Comparison of ENCODE assay signal across 10 cellular contexts in genomic region chr4:38671594-38671943, GRCh38. TPM values are rescaled to one million over a fixed set of nuclear protein-coding genes. Genes with fewer than 3 reads are reported as not detected.
A peak's percentile ranks its signal among the peaks of the same experiment; 100 is the strongest.
DNase-seq lines count a peak whose midpoint lies in the region; ATAC-seq, FAIRE-seq and TF ChIP-seq lines count a peak whose summit lies in the region.
"Had no signal": no experiment of that assay in that cellular context is flagged by ENCODE, and none has a peak within 500 bp of the region (broad histone marks: within the 10 kb centered on the region; RNA-seq: fewer than 3 reads in every experiment).

No MANE protein-coding gene starts in this region.

- H2BK5ac ChIP-seq in mesenchymal stem cell (ENCODE audit: low read depth, low read length, poor library complexity, severe bottlenecking), result no peak overlapping the region

- H3K27me3 Mint-ChIP-seq in activated CD4-positive, alpha-beta T cell treated with anti-CD3 and anti-CD28 coated beads, Interleukin-2, amount 10 ng/mL, durations not matched to agents 7 days and 5 days, result no peaks in the 10 kb centered on the region

- no peak for TF ChIP-seq POLR2A in GM12878 (IDR thresholded peaks at IDR 0.05; ENCODE audit: low read depth, low read length)
- no peak for TF ChIP-seq POLR2A in testis (IDR thresholded peaks at IDR 0.05)

- H3K79me1 ChIP-seq in mesenchymal stem cell (replicated peaks; ENCODE audit: low read length, poor library complexity, severe bottlenecking), result no peaks in the 10 kb centered on the region

- WGBS in GM12878 (ENCODE audit: insufficient coverage, insufficient replicate concordance, low lambda C conversion rate, missing lambda C conversion rate), result 6% methylated on average over 5 of the region's 5 CpGs
- 85% methylated on average over 4 of the region's 5 CpGs for WGBS in mesenchymal stem cell
- WGBS in testis, 2 donors, result 73 to 75% methylated on average over 5 of the region's 5 CpGs

- peaks cover 56% of the 10 kb centered on the region for H3K4me1 ChIP-seq in GM12878 (ENCODE audit: control insufficient read depth, insufficient read depth, low read length)
- H3K4me1 ChIP-seq in mesenchymal stem cell (ENCODE audit: control insufficient read depth, insufficient read depth, low read depth, low read length), result peaks cover 32% of the 10 kb centered on the region
- peaks cover 78% of the 10 kb centered on the region for H3K4me1 ChIP-seq in testis

- H2AK5ac ChIP-seq in mesenchymal stem cell (ENCODE audit: low read length, severe bottlenecking), result no peak overlapping the region

- FAIRE-seq in GM12878 (lab: Jason Lieb, UNC), result no peak

- TF ChIP-seq RAD21 in GM12878 (IDR thresholded peaks at IDR 0.05; ENCODE audit: insufficient read depth, low read depth, low read length), result no peak

- BruUV-seq in GM12878 (replicated peaks; lab: Mats Ljungman, UMichigan), result no TSS peak

- no peak overlapping the region for H3K4ac ChIP-seq in mesenchymal stem cell (ENCODE audit: low read depth in 1 of 2, low read length in 2 of 2)

- POLR2A ChIA-PET in activated CD4-positive, alpha-beta T cell treated with anti-CD3 and anti-CD28 coated beads, Interleukin-2, amount 10 ng/mL, durations not matched to agents 7 days and 5 days (lab: Charles Lee), result no interaction called here
- POLR2A ChIA-PET in GM12878 (lab: Charles Lee), result interaction anchor here (0.6 kb wide), 1 partner anchor 71 kb away, joined by 3 read pairs; no protein-coding TSS in a partner anchor

- H3K9ac ChIP-seq in GM12878 (ENCODE audit: control insufficient read depth, insufficient read depth, low read length) (peak overlapping the region; percentile 1; the same call in 1 of the 2 replicates), mesenchymal stem cell (ENCODE audit: low read length) (peak overlapping the region; percentile 72)

- H3K23ac ChIP-seq in mesenchymal stem cell (ENCODE audit: low read length in 2 of 2), result no peak overlapping the region

- H3K4me2 ChIP-seq in GM12878 (ENCODE audit: control insufficient read depth, insufficient read depth) (peak overlapping the region; percentile 86), mesenchymal stem cell (ENCODE audit: low read length, poor library complexity, severe bottlenecking) (no peak overlapping the region)

- H3K36me3 ChIP-seq in GM12878 (ENCODE audit: control insufficient read depth in 2 of 2, insufficient read depth in 2 of 2, low read length in 1 of 2), result no peaks in the 10 kb centered on the region
- peaks cover 0 to 6% of the 10 kb centered on the region in 2 experiments for H3K36me3 ChIP-seq in mesenchymal stem cell (ENCODE audit: control insufficient read depth in 1 of 2, insufficient read depth in 2 of 2, low read depth in 1 of 2, low read length in 2 of 2)
- no peaks in the 10 kb centered on the region for H3K36me3 ChIP-seq in testis (ENCODE audit: low read depth, missing control alignments)

- intact Hi-C loops in GM12878 (cut with micrococcal nuclease; ENCODE audit: unreplicated experiment) (loop anchor here (1.0 to 10.0 kb wide), 3 partner anchors 169 to 352 kb away; no protein-coding TSS in a partner anchor), testis (cut with DNase I; ENCODE audit: low total_unique reads) (loop anchor here (5.0 kb wide), 1 partner anchor 354 kb away; no protein-coding TSS in a partner anchor)

- peak; percentile 2; the same call in 2 of the 3 replicates for ATAC-seq in GM12878
- no peak for ATAC-seq in HG03159 (IDR thresholded peaks at IDR 0.05; ENCODE audit: unreplicated experiment)
- ATAC-seq in GM21423 (IDR thresholded peaks at IDR 0.05; ENCODE audit: unreplicated experiment), result no peak

- H4K8ac ChIP-seq in mesenchymal stem cell (ENCODE audit: low read length), result no peak overlapping the region

- CTCF ChIA-PET in activated CD4-positive, alpha-beta T cell treated with anti-CD3 and anti-CD28 coated beads, Interleukin-2, amount 10 ng/mL, durations not matched to agents 7 days and 5 days (lab: Charles Lee), result interaction anchor here (1.1 to 1.6 kb wide), 3 partner anchors 13 to 497 kb away, joined by 3 to 6 read pairs (median 3); no protein-coding TSS in a partner anchor
- CTCF ChIA-PET in GM12878 (lab: Yijun Ruan, JAX), result interaction anchor here (1.1 to 5.5 kb wide), 7 partner anchors 352 to 611 kb away, joined by 3 to 67 read pairs (median 5); no protein-coding TSS in a partner anchor

- TF ChIP-seq CTCF in GM12878 (IDR thresholded peaks at IDR 0.05 in 2 of 3, conservative IDR thresholded peaks at IDR 0.05 in 1 of 3; ENCODE audit: control insufficient read depth in 2 of 3, extremely low read depth in 1 of 3, insufficient read depth in 1 of 3, low read depth in 3 of 3, low read length in 3 of 3) (no peak), testis (IDR thresholded peaks at IDR 0.05) (no peak)

- H4K20me1 ChIP-seq in GM12878 (ENCODE audit: control insufficient read depth, insufficient read depth), result no peaks in the 10 kb centered on the region

- in situ Hi-C loops in GM12878 (cut with MboI), result loop anchor here (5.0 kb wide), 3 partner anchors 354 to 609 kb away; no protein-coding TSS in a partner anchor

- H3K27ac ChIP-seq in GM12878 (ENCODE audit: control insufficient read depth, insufficient read depth), result peak overlapping the region; percentile 61
- no peak overlapping the region for H3K27ac ChIP-seq in mesenchymal stem cell (ENCODE audit: low read length, poor library complexity, severe bottlenecking)
- peak overlapping the region; percentile 44 to 99 for H3K27ac ChIP-seq in testis

- no peaks in the 10 kb centered on the region for H3K9me3 Mint-ChIP-seq in activated CD4-positive, alpha-beta T cell treated with anti-CD3 and anti-CD28 coated beads, Interleukin-2, amount 10 ng/mL, durations not matched to agents 7 days and 5 days

- peak overlapping the region; percentile 78 for H3K27ac Mint-ChIP-seq in activated CD4-positive, alpha-beta T cell treated with anti-CD3 and anti-CD28 coated beads, Interleukin-2, amount 10 ng/mL, durations not matched to agents 7 days and 5 days

- peak overlapping the region; percentile 28 for H3K4me3 Mint-ChIP-seq in activated CD4-positive, alpha-beta T cell treated with anti-CD3 and anti-CD28 coated beads, Interleukin-2, amount 10 ng/mL, durations not matched to agents 7 days and 5 days

- H3K27me3 ChIP-seq in GM12878 (replicated peaks in 1 of 2; ENCODE audit: control insufficient read depth in 2 of 2, insufficient read depth in 2 of 2, low read length in 1 of 2) (peaks cover 0 to 4% of the 10 kb centered on the region in 2 experiments; a peak in 1 of 4 replicates), mesenchymal stem cell (ENCODE audit: control insufficient read depth in 1 of 2, insufficient read depth in 1 of 2, low read length in 2 of 2) (no peaks in the 10 kb centered on the region), testis (no peaks in the 10 kb centered on the region)
- H3K27me3 ChIP-seq: MG63 had no signal

- DNase-seq in activated CD4-positive, alpha-beta T cell treated with anti-CD3 and anti-CD28 coated beads, Interleukin-2, amount 10 ng/mL, durations not matched to agents 7 days and 5 days, result no peak
- DNase-seq in activated CD4-positive, alpha-beta T cell treated with anti-CD3 and anti-CD28 coated beads for 48 hours, result no peak
- DNase-seq in GM12878 (ENCODE audit: low read depth, low spot score) (no peak), mesenchymal stem cell (no peak), testis (no peak)
- no peak for DNase-seq in activated CD8-positive, alpha-beta memory T cell treated with anti-CD3 and anti-CD28 coated beads, Interleukin-2, amount 50 U/mL, for 48 hours
- DNase-seq: ACHN, MG63 had no signal

- TF ChIP-seq EP300 in GM12878 (IDR thresholded peaks at IDR 0.05; ENCODE audit: borderline replicate concordance in 1 of 2, control insufficient read depth in 1 of 2, low read depth in 2 of 2, low read length in 2 of 2), result no peak

- H3K36me3 Mint-ChIP-seq in activated CD4-positive, alpha-beta T cell treated with anti-CD3 and anti-CD28 coated beads, Interleukin-2, amount 10 ng/mL, durations not matched to agents 7 days and 5 days (ENCODE audit: low read depth), result peaks cover 18% of the 10 kb centered on the region

- H2BK120ac ChIP-seq in mesenchymal stem cell (ENCODE audit: low read depth, low read length), result no peak overlapping the region

- SMC1A ChIA-PET in GM12878 (lab: Charles Lee; ENCODE audit: uncharacterized antibody, unreplicated experiment), result interaction anchor here (1.0 to 8.4 kb wide), 8 partner anchors 53 to 543 kb away, joined by 3 to 82 read pairs (median 4); partner anchors contain the start of gene TLR10

- H3K14ac ChIP-seq in mesenchymal stem cell (ENCODE audit: low read length in 2 of 2), result no peak overlapping the region

- H2AFZ ChIP-seq in GM12878 (ENCODE audit: control insufficient read depth, low read depth, low read length) (no peak overlapping the region; the same call in 1 of the 2 replicates), mesenchymal stem cell (ENCODE audit: low read depth, low read length) (no peak overlapping the region)

- H3K18ac ChIP-seq in mesenchymal stem cell (ENCODE audit: low read depth in 1 of 2, low read length in 2 of 2), result no peak overlapping the region

- RAD21 ChIA-PET in GM12878 (lab: Charles Lee; ENCODE audit: unreplicated experiment), result interaction anchor here (0.7 to 7.2 kb wide), 7 partner anchors 140 to 602 kb away, joined by 3 to 66 read pairs (median 4); no protein-coding TSS in a partner anchor

- H3K9me3 ChIP-seq in GM12878 (replicated peaks; ENCODE audit: control insufficient read depth, insufficient read depth, low read length) (no peaks in the 10 kb centered on the region), mesenchymal stem cell (ENCODE audit: control insufficient read depth, low read length) (no peaks in the 10 kb centered on the region), testis (no peaks in the 10 kb centered on the region)
- H3K9me3 ChIP-seq: MG63 had no signal

- no peak overlapping the region for H4K91ac ChIP-seq in mesenchymal stem cell (ENCODE audit: low read length)

- no peak overlapping the region for H2BK12ac ChIP-seq in mesenchymal stem cell (ENCODE audit: low read length in 2 of 2)

- H2BK15ac ChIP-seq in mesenchymal stem cell (ENCODE audit: low read depth, poor library complexity, severe bottlenecking), result no peak overlapping the region

- H3K4me1 Mint-ChIP-seq in activated CD4-positive, alpha-beta T cell treated with anti-CD3 and anti-CD28 coated beads, Interleukin-2, amount 10 ng/mL, durations not matched to agents 7 days and 5 days, result peaks cover 90% of the 10 kb centered on the region

- H3K79me2 ChIP-seq in GM12878 (ENCODE audit: control insufficient read depth, insufficient read depth, low read length), result peaks cover 72% of the 10 kb centered on the region

- H3K4me3 ChIP-seq in GM12878 (peak overlapping the region; percentile 29; the same call in 1 of the 2 replicates), mesenchymal stem cell (ENCODE audit: insufficient read depth in 1 of 2, low read depth in 1 of 2, low read length in 2 of 2) (no peak overlapping the region), testis (no peak overlapping the region)
- H3K4me3 ChIP-seq: MG63 had no signal

RNA-seq across cellular contexts. Expression of gene KLF3, which starts 7.6 kb away (rescaled TPM):
- 10 to 100 TPM; 30.2 to 33.5 TPM for total RNA-seq in activated CD4-positive, alpha-beta T cell treated with anti-CD3 and anti-CD28 coated beads, Interleukin-2, amount 10 ng/mL, durations not matched to agents 7 days and 5 days
- 9.0 and 9.1 TPM in 2 replicates for total RNA-seq in GM12878 (2013; cell fraction: nucleolus; rRNA removed)
- total RNA-seq in GM12878 (2014; rRNA removed), result 2.2 and 2.3 TPM in 2 replicates
- total RNA-seq in GM12878 (2014; rRNA removed; fragmentation: Illumina TruSeq; extraction: Trizol), result 1.9 and 2.6 TPM in 2 replicates
- 5.7 and 5.8 TPM in 2 replicates for total RNA-seq in GM12878 (2021)
- polyA plus RNA-seq in GM12878 (2011; ENCODE audit: low read depth), result 11.5 TPM
- 4.1 and 4.7 TPM in 2 replicates for polyA plus RNA-seq in GM12878 (2011; rRNA removed)
- 3.3 TPM in 2 replicates for polyA plus RNA-seq in GM12878 (2011; cell fraction: cytosol; rRNA removed)
- polyA plus RNA-seq in GM12878 (2011; cell fraction: nucleus; rRNA removed), result 5.8 and 6.0 TPM in 2 replicates
- polyA plus RNA-seq in GM12878 (2012), result 15.4 and 15.8 TPM in 2 replicates
- polyA plus RNA-seq in GM12878 (2014; fragmentation: Illumina TruSeq; extraction: Trizol), result 4.1 and 4.9 TPM in 2 replicates
- polyA plus RNA-seq in GM12878 (2014; fragmentation: Nextera tagmentation; extraction: Ambion mirVana), result 1 to 10 TPM; 1.4 to 1.5 TPM
- 2.4 TPM in 2 replicates for polyA plus RNA-seq in GM12878 (2014; rRNA removed)
- 1 to 10 TPM; 1.4 to 1.7 TPM for polyA plus RNA-seq in GM12878 (2016; fragmentation: Nextera tagmentation; extraction: Ambion mirVana)
- polyA minus RNA-seq in GM12878 (2011; rRNA and poly(A)+ RNA removed), result 7.2 and 9.9 TPM in 2 replicates
- 2.8 and 3.8 TPM in 2 replicates for polyA minus RNA-seq in GM12878 (2011; cell fraction: cytosol; rRNA and poly(A)+ RNA removed)
- 12.6 and 20.4 TPM in 2 replicates for polyA minus RNA-seq in GM12878 (2011; cell fraction: nucleus; rRNA and poly(A)+ RNA removed)
- polyA plus RNA-seq in mesenchymal stem cell (2013, experiment 1 of 2), result 35.1 TPM
- 35.0 TPM for polyA plus RNA-seq in mesenchymal stem cell (2013, experiment 2 of 2)
- total RNA-seq in testis, result 10 to 100 TPM; 21.2 to 24.6 TPM
- 16.4 TPM for polyA plus RNA-seq in testis (ENCODE audit: insufficient read depth, low read depth, low replicate concordance)
